In genomic region chr9:1701113-1701512, GRCh38 we compare ENCODE assay signal across 21 cellular contexts.
"Had no signal": no experiment of that assay in that cellular context is flagged by ENCODE, and none has a peak within 500 bp of the region (broad histone marks: within the 10 kb centered on the region; RNA-seq: fewer than 3 reads in every experiment).

No MANE protein-coding gene starts in this region.

- H3K9ac ChIP-seq: neural progenitor cell had no signal

- H3K27ac ChIP-seq: adrenal gland, ascending aorta, colonic mucosa, dorsolateral prefrontal cortex, heart left ventricle, left lung, neural progenitor cell, tibial artery had no signal

- H3K27ac Mint-ChIP-seq: activated CD4-positive, alpha-beta T cell treated with anti-CD3 and anti-CD28 coated beads, Interleukin-2, amount 10 ng/mL, durations not matched to agents 7 days and 5 days; activated CD8-positive, alpha-beta T cell treated with anti-CD3 and anti-CD28 coated beads, Interleukin-2, amount 10 ng/mL, durations not matched to agents 7 days and 5 days; activated naive CD8-positive, alpha-beta T cell; naive thymus-derived CD8-positive, alpha-beta T cell; neural progenitor cell; stimulated activated effector memory CD8-positive, alpha-beta T cell treated with anti-CD3 and anti-CD28 coated beads, Interleukin-12 subunit alpha, Interleukin-12 subunit beta, amount 100 ng/mL, for 72 hours; stimulated activated naive CD8-positive, alpha-beta T cell treated with anti-CD3 and anti-CD28 coated beads, Interleukin-15, amount 100 ng/mL, for 72 hours; T-helper 1 cell treated with Interleukin-12 subunit alpha and Interleukin-12 subunit beta and Interleukin-4 antibody, amounts not matched to agents 30 μg/mL and 1 μg/mL, for 36 hours had no signal

- ATAC-seq: activated CD8-positive, alpha-beta T cell treated with anti-CD3 and anti-CD28 coated beads, Interleukin-2, amount 10 ng/mL, durations not matched to agents 7 days and 5 days; heart left ventricle; left lung; naive thymus-derived CD8-positive, alpha-beta T cell; sciatic nerve; stimulated activated effector memory CD8-positive, alpha-beta T cell treated with anti-CD3 and anti-CD28 coated beads, Interleukin-12 subunit alpha, Interleukin-12 subunit beta, amount 100 ng/mL, for 72 hours; stimulated activated naive CD8-positive, alpha-beta T cell treated with anti-CD3 and anti-CD28 coated beads, Interleukin-15, amount 100 ng/mL, for 72 hours had no signal

- H3K36me3 Mint-ChIP-seq: activated naive CD8-positive, alpha-beta T cell; naive thymus-derived CD8-positive, alpha-beta T cell; neural progenitor cell; stimulated activated effector memory CD8-positive, alpha-beta T cell treated with anti-CD3 and anti-CD28 coated beads, Interleukin-12 subunit alpha, Interleukin-12 subunit beta, amount 100 ng/mL, for 72 hours had no signal

- H3K9me3 ChIP-seq: ascending aorta, colonic mucosa, heart left ventricle, left lung, tibial artery had no signal

- H3K4me3 ChIP-seq: adrenal gland, ascending aorta, colonic mucosa, dorsolateral prefrontal cortex, heart left ventricle, left lung, lung, neural progenitor cell, tibial artery had no signal

- H3K4me1 ChIP-seq: adrenal gland, ascending aorta, colonic mucosa, heart left ventricle, left lung, neural progenitor cell, tibial artery had no signal

- H3K27me3 ChIP-seq: adrenal gland, ascending aorta, colonic mucosa, left lung, neural progenitor cell, tibial artery had no signal

- H3K4me3 Mint-ChIP-seq: activated CD4-positive, alpha-beta T cell treated with anti-CD3 and anti-CD28 coated beads, Interleukin-2, amount 10 ng/mL, durations not matched to agents 7 days and 5 days; activated CD8-positive, alpha-beta T cell treated with anti-CD3 and anti-CD28 coated beads, Interleukin-2, amount 10 ng/mL, durations not matched to agents 7 days and 5 days; activated naive CD8-positive, alpha-beta T cell; naive thymus-derived CD8-positive, alpha-beta T cell; neural progenitor cell; stimulated activated effector memory CD8-positive, alpha-beta T cell treated with anti-CD3 and anti-CD28 coated beads, Interleukin-12 subunit alpha, Interleukin-12 subunit beta, amount 100 ng/mL, for 72 hours; stimulated activated naive CD8-positive, alpha-beta T cell treated with anti-CD3 and anti-CD28 coated beads, Interleukin-15, amount 100 ng/mL, for 72 hours; T-helper 1 cell treated with Interleukin-12 subunit alpha and Interleukin-12 subunit beta and Interleukin-4 antibody, amounts not matched to agents 30 μg/mL and 1 μg/mL, for 36 hours had no signal

- DNase-seq: activated CD4-positive, alpha-beta T cell treated with anti-CD3 and anti-CD28 coated beads, Interleukin-2, amount 10 ng/mL, durations not matched to agents 7 days and 5 days; activated CD8-positive, alpha-beta T cell treated with anti-CD3 and anti-CD28 coated beads, Interleukin-2, amount 10 ng/mL, durations not matched to agents 7 days and 5 days; adrenal gland; colonic mucosa; dorsolateral prefrontal cortex; heart left ventricle; kidney; left lung; naive thymus-derived CD8-positive, alpha-beta T cell; small intestine; stimulated activated CD4-positive, alpha-beta T cell treated with anti-CD3 and anti-CD28 coated beads, Interleukin-2, amount 100 ng/mL, for 24 hours; stimulated activated naive CD8-positive, alpha-beta T cell treated with anti-CD3 and anti-CD28 coated beads, Interleukin-15, amount 100 ng/mL, for 72 hours; T1000; tibial artery had no signal

- H3K36me3 ChIP-seq: adrenal gland, ascending aorta, colonic mucosa, heart left ventricle, left lung, neural progenitor cell, tibial artery had no signal

- H3K9me3 Mint-ChIP-seq: activated CD4-positive, alpha-beta T cell treated with anti-CD3 and anti-CD28 coated beads, Interleukin-2, amount 10 ng/mL, durations not matched to agents 7 days and 5 days; naive thymus-derived CD8-positive, alpha-beta T cell; neural progenitor cell; stimulated activated naive CD8-positive, alpha-beta T cell treated with anti-CD3 and anti-CD28 coated beads, Interleukin-15, amount 100 ng/mL, for 72 hours; T-helper 1 cell treated with Interleukin-12 subunit alpha and Interleukin-12 subunit beta and Interleukin-4 antibody, amounts not matched to agents 30 μg/mL and 1 μg/mL, for 36 hours had no signal

- H3K4me1 Mint-ChIP-seq: activated CD4-positive, alpha-beta T cell treated with anti-CD3 and anti-CD28 coated beads, Interleukin-2, amount 10 ng/mL, durations not matched to agents 7 days and 5 days; naive thymus-derived CD8-positive, alpha-beta T cell; neural progenitor cell; stimulated activated effector memory CD8-positive, alpha-beta T cell treated with anti-CD3 and anti-CD28 coated beads, Interleukin-12 subunit alpha, Interleukin-12 subunit beta, amount 100 ng/mL, for 72 hours; stimulated activated naive CD8-positive, alpha-beta T cell treated with anti-CD3 and anti-CD28 coated beads, Interleukin-15, amount 100 ng/mL, for 72 hours had no signal
